20 cellular contexts compared by ENCODE assay signal in genomic region chr10:91033536-91033935, GRCh38.
DNase-seq lines count a peak whose midpoint lies in the region; ATAC-seq, FAIRE-seq and TF ChIP-seq lines count a peak whose summit lies in the region.
"Had no signal": no experiment of that assay in that cellular context is flagged by ENCODE, and none has a peak within 500 bp of the region (broad histone marks: within the 10 kb centered on the region; RNA-seq: fewer than 3 reads in every experiment).

No MANE protein-coding gene starts in this region.

- POLR2A ChIA-PET in A549 (lab: Yijun Ruan, JAX), result no interaction called here
- POLR2A ChIA-PET in activated CD8-positive, alpha-beta T cell treated with anti-CD3 and anti-CD28 coated beads for 36 hours (lab: Charles Lee), result no interaction called here

- no peak for TF ChIP-seq EP300 in A549 (IDR thresholded peaks at IDR 0.05)

- H3K27ac Mint-ChIP-seq in activated CD8-positive, alpha-beta T cell treated with anti-CD3 and anti-CD28 coated beads for 36 hours, result peak overlapping the region; percentile 90

- peaks cover 18% of the 10 kb centered on the region for H3K4me1 Mint-ChIP-seq in activated CD8-positive, alpha-beta T cell treated with anti-CD3 and anti-CD28 coated beads for 36 hours (ENCODE audit: low read depth)

- H3K36me3 ChIP-seq in BLaER1 treated with 17β-estradiol and CSF1 and Interleukin-3, amounts not matched to agents 10 nM and 100 nM, result no peaks in the 10 kb centered on the region
- H3K36me3 ChIP-seq in lower lobe of right lung, result no peaks in the 10 kb centered on the region
- H3K36me3 ChIP-seq: esophagus squamous epithelium, neutrophil, spleen, WERI-Rb-1 had no signal

- no peak for TF ChIP-seq POLR2A in A549 (IDR thresholded peaks at IDR 0.05; ENCODE audit: low read length)

- 92% methylated on average over 5 of the region's 5 CpGs for WGBS in A549 (ENCODE audit: missing lambda C conversion rate)

- no peak overlapping the region for H3K9ac ChIP-seq in BLaER1 treated with 17β-estradiol and CSF1 and Interleukin-3, amounts not matched to agents 10 nM and 100 nM

- peak overlapping the region; percentile 6; the same call in 1 of the 3 replicates for H3K4me2 ChIP-seq in A549
- peak overlapping the region in 8 of 11 experiments; percentile 11 to 72 (median 42); a peak in 10 of 22 replicates for H3K4me2 ChIP-seq in BLaER1 treated with 17β-estradiol and CSF1 and Interleukin-3, amounts not matched to agents 10 nM and 100 nM

- H3K9me3 Mint-ChIP-seq in activated CD8-positive, alpha-beta T cell treated with anti-CD3 and anti-CD28 coated beads for 36 hours, result peaks cover 2% of the 10 kb centered on the region

- H3K9me3 ChIP-seq in A549 (no peaks in the 10 kb centered on the region), lower lobe of right lung (no peaks in the 10 kb centered on the region)
- H3K9me3 ChIP-seq in BLaER1 treated with 17β-estradiol and CSF1 and Interleukin-3, amounts not matched to agents 10 nM and 100 nM (replicated peaks in 1 of 11), result no peaks in the 10 kb centered on the region
- H3K9me3 ChIP-seq: esophagus squamous epithelium, neutrophil, spleen had no signal

- H3K4me3 ChIP-seq in A549 (no peak overlapping the region), lower lobe of right lung (no peak overlapping the region)
- no peak overlapping the region for H3K4me3 ChIP-seq in BLaER1 treated with 17β-estradiol and CSF1 and Interleukin-3, amounts not matched to agents 10 nM and 100 nM
- H3K4me3 ChIP-seq: esophagus squamous epithelium, spleen had no signal

- ATAC-seq in A549 (no peak), HG02588 (IDR thresholded peaks at IDR 0.05; ENCODE audit: unreplicated experiment) (no peak), lower lobe of right lung (no peak)
- no peak for ATAC-seq in activated CD8-positive, alpha-beta T cell treated with anti-CD3 and anti-CD28 coated beads for 36 hours
- ATAC-seq: PC-3 had no signal

- no peak overlapping the region for H3K27ac ChIP-seq in A549
- H3K27ac ChIP-seq in BLaER1 treated with 17β-estradiol and CSF1 and Interleukin-3, amounts not matched to agents 10 nM and 100 nM, result peak overlapping the region in 2 of 11 experiments; percentile 55; a peak in 3 of 22 replicates
- H3K27ac ChIP-seq in lower lobe of right lung, result no peak overlapping the region
- H3K27ac ChIP-seq: esophagus squamous epithelium, neutrophil, WERI-Rb-1 had no signal

- peaks cover 11% of the 10 kb centered on the region; the same call in 2 of the 3 replicates for H3K4me1 ChIP-seq in A549
- peaks cover 7 to 50% (median 15%) of the 10 kb centered on the region in 10 experiments; a peak in 18 of 20 replicates for H3K4me1 ChIP-seq in BLaER1 treated with 17β-estradiol and CSF1 and Interleukin-3, amounts not matched to agents 10 nM and 100 nM
- H3K4me1 ChIP-seq in lower lobe of right lung, result peaks cover 12% of the 10 kb centered on the region

- H3K27me3 ChIP-seq in BLaER1 treated with 17β-estradiol and CSF1 and Interleukin-3, amounts not matched to agents 10 nM and 100 nM, result no peaks in the 10 kb centered on the region
- no peaks in the 10 kb centered on the region for H3K27me3 ChIP-seq in lower lobe of right lung (ENCODE audit: low read depth)
- H3K27me3 ChIP-seq: esophagus squamous epithelium, spleen had no signal

- H3K36me3 Mint-ChIP-seq in activated CD8-positive, alpha-beta T cell treated with anti-CD3 and anti-CD28 coated beads for 36 hours (ENCODE audit: low read depth), result peaks cover 3% of the 10 kb centered on the region

- no peak for TF ChIP-seq CTCF in A549 (IDR thresholded peaks at IDR 0.05)
- TF ChIP-seq CTCF in activated CD8-positive, alpha-beta T cell treated with anti-CD3 and anti-CD28 coated beads for 36 hours (IDR thresholded peaks at IDR 0.05), result no peak
- no peak for TF ChIP-seq CTCF in lower lobe of right lung (IDR thresholded peaks at IDR 0.05)

- no peak overlapping the region for H3K4me3 Mint-ChIP-seq in activated CD8-positive, alpha-beta T cell treated with anti-CD3 and anti-CD28 coated beads for 36 hours

- FAIRE-seq in A549 (lab: Jason Lieb, UNC), result no peak

- TF ChIP-seq RAD21 in A549 (conservative IDR thresholded peaks at IDR 0.05 in 1 of 2, IDR thresholded peaks at IDR 0.05 in 1 of 2), result no peak

- CTCF ChIA-PET in A549 (lab: Yijun Ruan, JAX), result interaction anchor here (0.8 to 2.6 kb wide), 4 partner anchors 9 to 217 kb away, joined by 3 to 7 read pairs (median 4); no protein-coding TSS in a partner anchor
- CTCF ChIA-PET in activated CD8-positive, alpha-beta T cell treated with anti-CD3 and anti-CD28 coated beads for 36 hours (lab: Charles Lee), result interaction anchor here (1.0 to 4.7 kb wide), 4 partner anchors 9 to 217 kb away, joined by 3 to 22 read pairs (median 4); no protein-coding TSS in a partner anchor

- DNase-seq in A549 (ENCODE audit: low read depth in 1 of 2, low spot score in 1 of 2) (no peak), left kidney (ENCODE audit: low read depth, low spot score) (peak; percentile 40), SKM-1 treated with dmso at 0.1 percent for 144 hours (lab: John Stamatoyannopoulos, UW; ENCODE audit: unreplicated experiment) (no peak), lower lobe of right lung (no peak), D341Med (ENCODE audit: low spot score) (no peak)
- no peak for DNase-seq in activated CD8-positive, alpha-beta T cell treated with anti-CD3 and anti-CD28 coated beads for 36 hours
- DNase-seq: activated CD8-positive, alpha-beta memory T cell treated with anti-CD3 and anti-CD28 coated beads for 24 hours; amniotic stem cell; effector CD4-positive, alpha-beta T cell; esophagus squamous epithelium; KG1; NCI-H1092; NCI-H2029; PC-3; SHP77; spleen; WERI-Rb-1 had no signal

- H3K27me3 Mint-ChIP-seq in activated CD8-positive, alpha-beta T cell treated with anti-CD3 and anti-CD28 coated beads for 36 hours, result no peaks in the 10 kb centered on the region

- intact Hi-C loops in activated CD8-positive, alpha-beta T cell treated with anti-CD3 and anti-CD28 coated beads for 36 hours (cut with micrococcal nuclease), result no loop called here
- intact Hi-C loops in lower lobe of right lung (cut with DNase I), result no loop called here

- no peaks in the 10 kb centered on the region; a peak in 1 of 22 replicates for H4K20me1 ChIP-seq in BLaER1 treated with 17β-estradiol and CSF1 and Interleukin-3, amounts not matched to agents 10 nM and 100 nM

TF ChIP-seq in A549, 52 proteins besides CTCF, POLR2A, EP300 and RAD21:
- TF ChIP-seq TFCP2L1 (CRISPR knock-in tag; IDR thresholded peaks at IDR 0.05), result no peak
- TF ChIP-seq JUNB (IDR thresholded peaks at IDR 0.05), result no peak
- no peak for TF ChIP-seq E2F6 (IDR thresholded peaks at IDR 0.05; ENCODE audit: borderline replicate concordance, low read depth)
- no peak for TF ChIP-seq HOXB13 (CRISPR knock-in tag; IDR thresholded peaks at IDR 0.05; ENCODE audit: low read depth)
- TF ChIP-seq KDM1A (IDR thresholded peaks at IDR 0.05; ENCODE audit: low read depth), result no peak
- no peak for TF ChIP-seq KDM5A (IDR thresholded peaks at IDR 0.05)
TF ChIP-seq in A549: peak in this region for 0.
